In the genomic region with DNA sequence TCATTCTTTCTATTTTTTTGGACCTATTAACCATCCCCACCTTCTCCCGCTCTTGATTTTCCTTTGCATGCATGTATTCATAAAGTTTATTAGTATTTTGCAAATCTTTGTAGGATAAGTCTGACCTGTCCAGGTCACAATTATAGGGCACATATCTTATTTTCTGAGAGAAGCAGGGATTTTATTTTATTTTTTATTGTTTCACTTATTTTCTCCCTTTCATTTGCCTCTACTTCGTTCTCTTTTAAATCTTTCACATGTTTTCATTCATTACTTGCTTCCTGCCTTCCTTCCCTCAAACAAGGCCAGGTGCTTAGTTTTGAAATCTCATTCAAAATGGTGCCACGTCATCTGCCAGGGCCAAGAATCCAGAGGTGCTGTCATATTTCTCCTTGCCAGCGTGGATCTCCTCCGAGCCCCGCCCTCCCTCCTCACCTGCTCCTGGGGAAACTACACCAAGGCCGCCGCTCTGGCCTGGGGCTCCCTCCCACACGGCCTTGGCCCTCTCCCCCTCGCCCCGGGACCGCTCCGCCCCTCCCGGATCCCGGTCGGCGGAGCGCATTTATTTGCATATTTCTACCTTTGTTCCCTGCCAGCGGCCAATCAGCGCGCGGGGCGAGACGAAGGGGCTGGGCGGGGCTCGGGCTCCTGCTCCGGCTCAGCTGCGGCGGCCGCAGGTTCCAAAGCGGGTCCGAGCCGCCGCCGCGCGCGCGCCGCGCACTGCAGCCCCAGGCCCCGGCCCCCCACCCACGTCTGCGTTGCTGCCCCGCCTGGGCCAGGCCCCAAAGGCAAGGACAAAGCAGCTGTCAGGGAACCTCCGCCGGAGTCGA, we compare ENCODE assay signal across 8 cellular contexts. TPM values are rescaled to one million over a fixed set of nuclear protein-coding genes. Genes with fewer than 3 reads are reported as not detected.
A peak's percentile ranks its signal among the peaks of the same experiment; 100 is the strongest.
DNase-seq lines count a peak whose midpoint lies in the region; ATAC-seq and TF ChIP-seq lines count a peak whose summit lies in the region.

Gene TSPAN13 (plus strand): TSS at position 654 of the 830 bp plus-strand sequence. CDS start 213 bp downstream, outside the sequence.

- H3K9me2 ChIP-seq in Karpas-422 (replicated peaks; ENCODE audit: insufficient read depth, low read length) = no peaks in the 10 kb centered on the region

- peak within 1 kb of the TSS; percentile 68 to 92 (median 85) for H3K4me3 ChIP-seq in BLaER1 treated with 17β-estradiol and CSF1 and Interleukin-3, amounts not matched to agents 10 nM and 100 nM
- H3K4me3 ChIP-seq in Karpas-422 (ENCODE audit: low read length) (peak within 1 kb of the TSS; percentile 72), fibroblast of the aortic adventitia (ENCODE audit: low read depth, low read length) (peak within 1 kb of the TSS; percentile 72)

- peaks cover 13 to 44% (median 37%) of the 10 kb centered on the region in 10 experiments for H3K4me1 ChIP-seq in BLaER1 treated with 17β-estradiol and CSF1 and Interleukin-3, amounts not matched to agents 10 nM and 100 nM
- H3K4me1 ChIP-seq in Karpas-422 (ENCODE audit: low read length) = peaks cover 15% of the 10 kb centered on the region

- no peaks in the 10 kb centered on the region for H3K9me3 ChIP-seq in BLaER1 treated with 17β-estradiol and CSF1 and Interleukin-3, amounts not matched to agents 10 nM and 100 nM (replicated peaks in 1 of 11)
- H3K9me3 ChIP-seq in Karpas-422 (ENCODE audit: low read length) = no peaks in the 10 kb centered on the region

- peak within 1 kb of the TSS; percentile 73 to 93 (median 86) for H3K4me3 Mint-ChIP-seq in naive thymus-derived CD8-positive, alpha-beta T cell

- H3K4me1 Mint-ChIP-seq in naive thymus-derived CD8-positive, alpha-beta T cell = peaks cover 6 to 35% (median 12%) of the 10 kb centered on the region in 4 donors

- H3K9ac ChIP-seq in BLaER1 treated with 17β-estradiol and CSF1 and Interleukin-3, amounts not matched to agents 10 nM and 100 nM = peak within 1 kb of the TSS; percentile 57 to 84 (median 77)
- H3K9ac ChIP-seq in Karpas-422 (ENCODE audit: low read length) = peak within 1 kb of the TSS; percentile 60

- H3K36me3 ChIP-seq in BLaER1 treated with 17β-estradiol and CSF1 and Interleukin-3, amounts not matched to agents 10 nM and 100 nM = no peaks in the 10 kb centered on the region
- H3K36me3 ChIP-seq in Karpas-422 (ENCODE audit: insufficient read depth, low read length) = no peaks in the 10 kb centered on the region

- H3K27ac ChIP-seq in BLaER1 treated with 17β-estradiol and CSF1 and Interleukin-3, amounts not matched to agents 10 nM and 100 nM = peak within 1 kb of the TSS in 9 of 11 experiments; percentile 32 to 78 (median 71); a peak in 19 of 22 replicates
- no peak within 1 kb of the TSS for H3K27ac ChIP-seq in Karpas-422 (ENCODE audit: low read length)

- peaks cover 0 to 11% (median 0%) of the 10 kb centered on the region in 11 experiments; a peak in 2 of 22 replicates for H3K27me3 ChIP-seq in BLaER1 treated with 17β-estradiol and CSF1 and Interleukin-3, amounts not matched to agents 10 nM and 100 nM
- H3K27me3 ChIP-seq in Karpas-422 (ENCODE audit: low read length) = no peaks in the 10 kb centered on the region

- H4K20me1 ChIP-seq in BLaER1 treated with 17β-estradiol and CSF1 and Interleukin-3, amounts not matched to agents 10 nM and 100 nM = peaks cover 0 to 14% (median 0%) of the 10 kb centered on the region in 11 experiments; a peak in 4 of 22 replicates
- no peaks in the 10 kb centered on the region; the same call in 1 of the 2 replicates for H4K20me1 ChIP-seq in Karpas-422 (ENCODE audit: insufficient read depth, low read depth, low read length)

- peak within 1 kb of the TSS in 5 of 10 donors; percentile 0 to 89 (median 13) for H3K27ac Mint-ChIP-seq in naive thymus-derived CD8-positive, alpha-beta T cell

- H3K9me3 Mint-ChIP-seq in naive thymus-derived CD8-positive, alpha-beta T cell = no peaks in the 10 kb centered on the region

- TF ChIP-seq CTCF in fibroblast of the aortic adventitia (IDR thresholded peaks at IDR 0.05; ENCODE audit: insufficient read depth, low read length) = no peak

- POLR2A ChIA-PET in naive thymus-derived CD8-positive, alpha-beta T cell (lab: Charles Lee) = no interaction called here

- peak; percentile 83 for ATAC-seq in GM21390 (IDR thresholded peaks at IDR 0.05; ENCODE audit: unreplicated experiment)
- peak; percentile 68 to 89 for ATAC-seq in naive thymus-derived CD8-positive, alpha-beta T cell
- peak; percentile 96 for ATAC-seq in stimulated activated naive CD8-positive, alpha-beta T cell treated with anti-CD3 and anti-CD28 coated beads, Interleukin-15, Interleukin-2, amounts not matched to agents 100 U/mL and 50 U/mL, for 24 hours

- H2AFZ ChIP-seq in Karpas-422 (ENCODE audit: low read length) = peak within 1 kb of the TSS; percentile 94

- H3K79me2 ChIP-seq in Karpas-422 (ENCODE audit: low read length) = no peaks in the 10 kb centered on the region

- peaks cover 10 to 33% (median 21%) of the 10 kb centered on the region in 5 donors for H3K27me3 Mint-ChIP-seq in naive thymus-derived CD8-positive, alpha-beta T cell

- peaks cover 0 to 3% (median 0%) of the 10 kb centered on the region in 3 donors for H3K36me3 Mint-ChIP-seq in naive thymus-derived CD8-positive, alpha-beta T cell

- peak within 1 kb of the TSS; percentile 77 to 99 (median 92) for H3K4me2 ChIP-seq in BLaER1 treated with 17β-estradiol and CSF1 and Interleukin-3, amounts not matched to agents 10 nM and 100 nM
- peak within 1 kb of the TSS; percentile 96 for H3K4me2 ChIP-seq in Karpas-422 (ENCODE audit: low read depth, low read length, poor library complexity, severe bottlenecking)

- DNase-seq in Karpas-422 = peak; percentile 86
- peak; percentile 13 for DNase-seq in activated T-helper 9 cell treated with anti-CD3 and anti-CD28 coated beads, Interleukin-2, amount 50 U/mL, for 16 hours (ENCODE audit: low read depth)
- no peak for DNase-seq in fibroblast of the aortic adventitia (ENCODE audit: low read depth)
- DNase-seq in naive thymus-derived CD8-positive, alpha-beta T cell = peak; percentile 3 to 69 (median 20)
- peak; percentile 77 for DNase-seq in stimulated activated naive CD8-positive, alpha-beta T cell treated with anti-CD3 and anti-CD28 coated beads, Interleukin-15, Interleukin-2, amounts not matched to agents 100 U/mL and 50 U/mL, for 24 hours

TF ChIP-seq in PFSK-1, 5 proteins besides CTCF, POLR2A, EP300 and RAD21:
- TF ChIP-seq TAF1 (IDR thresholded peaks at IDR 0.05; ENCODE audit: borderline replicate concordance, insufficient read depth, low read length) (no peak), SIN3A (IDR thresholded peaks at IDR 0.05; ENCODE audit: borderline replicate concordance, insufficient read depth, low read length) (no peak), POLR2AphosphoS5 (IDR thresholded peaks at IDR 0.05; ENCODE audit: low read depth, low read length) (no peak), FOXP2 (optimal IDR thresholded peaks at IDR 0.05; ENCODE audit: borderline replicate concordance, extremely low read depth, extremely low read length, insufficient read depth) (peak; percentile 12), REST (IDR thresholded peaks at IDR 0.05; ENCODE audit: insufficient read depth in 1 of 2, low read depth in 2 of 2, low read length in 2 of 2) (no peak)
TF ChIP-seq in PFSK-1: peak in this region for 1.

RNA-seq across cellular contexts. Expression of gene TSPAN13, which starts in this region (rescaled TPM):
- total RNA-seq in Karpas-422 (2014; rRNA removed; shearing (Covaris generic); ENCODE audit: low replicate concordance) = 2.0 and 4.2 TPM in 2 replicates
- polyA plus RNA-seq in PFSK-1 (2012; ENCODE audit: insufficient read length, low read depth) = 2.1 TPM
- 4.3 TPM in 1 of 2 replicates, not detected in the other for total RNA-seq in fibroblast of the aortic adventitia (ENCODE audit: low replicate concordance)
- total RNA-seq in naive thymus-derived CD8-positive, alpha-beta T cell = 1 to 10 TPM; 1.2 to 1.4 TPM
- polyA plus RNA-seq in naive thymus-derived CD8-positive, alpha-beta T cell = under 1 TPM in 2 of 3 donors, not detected in 1; 0.12 to 0.19 TPM
